Comparison of ENCODE assay signal across 17 cellular contexts in genomic region chrX:65726708-65727107, GRCh38. TPM values are rescaled to one million over a fixed set of nuclear protein-coding genes. Genes with fewer than 3 reads are reported as not detected.
DNase-seq lines count a peak whose midpoint lies in the region; ATAC-seq, FAIRE-seq and TF ChIP-seq lines count a peak whose summit lies in the region.
"Had no signal": no experiment of that assay in that cellular context is flagged by ENCODE, and none has a peak within 500 bp of the region (broad histone marks: within the 10 kb centered on the region; RNA-seq: fewer than 3 reads in every experiment).

No MANE protein-coding gene starts in this region.

- H3K27ac Mint-ChIP-seq in activated T-cell treated with anti-CD3 and anti-CD28 coated beads, Interleukin-2, amount 50 U/mL, for 24 hours = peak overlapping the region; percentile 13
- H3K27ac Mint-ChIP-seq in WTC11 (no peak overlapping the region), endothelial cell (ENCODE audit: unreplicated experiment) (peak overlapping the region; percentile 42)

- no peaks in the 10 kb centered on the region for H3K9me3 ChIP-seq in kidney (ENCODE audit: control insufficient read depth in 1 of 2, low read length in 2 of 2)
- H3K9me3 ChIP-seq: ovary, upper lobe of right lung had no signal

- DNase-seq in activated T-cell treated with anti-CD3 and anti-CD28 coated beads, Interleukin-2, amount 50 U/mL, for 24 hours = no peak
- no peak for DNase-seq in activated T-cell treated with anti-CD3 and anti-CD28 coated beads, Interleukin-2, amount 50 U/mL, for 1 hour
- no peak for DNase-seq in WTC11 (ENCODE audit: low spot score)
- no peak for DNase-seq in endothelial cell (ENCODE audit: low spot score)
- DNase-seq in sciatic nerve (ENCODE audit: low spot score) = no peak
- no peak for DNase-seq in NCI-H69 (lab: John Stamatoyannopoulos, UW)
- no peak for DNase-seq in kidney
- DNase-seq in SK-N-DZ (ENCODE audit: low spot score) = no peak
- DNase-seq: activated T-cell treated with anti-CD3 and anti-CD28 coated beads for 4 hours, Calu3, NCI-H1092 treated with DMSO at 0.1 percent for 48 hours, ovary, RPMI8226, upper lobe of right lung had no signal

- no peak for FAIRE-seq in kidney (lab: Jason Lieb, UNC)

- peak; percentile 93 for ATAC-seq in WTC11
- ATAC-seq in sciatic nerve = peak; percentile 42
- ATAC-seq: upper lobe of right lung had no signal

- CTCF ChIA-PET in WTC11 (lab: Charles Lee) = interaction anchor here (1.0 to 1.5 kb wide), 7 partner anchors 19 to 259 kb away, joined by 3 to 4 read pairs (median 4); no protein-coding TSS in a partner anchor

- H3K36me3 Mint-ChIP-seq in activated T-cell treated with anti-CD3 and anti-CD28 coated beads, Interleukin-2, amount 50 U/mL, for 24 hours (ENCODE audit: low read depth) = peaks cover 89% of the 10 kb centered on the region
- H3K36me3 Mint-ChIP-seq in WTC11 = peaks cover 32% of the 10 kb centered on the region
- peaks cover 40% of the 10 kb centered on the region for H3K36me3 Mint-ChIP-seq in endothelial cell (ENCODE audit: low read depth, unreplicated experiment)

- POLR2A ChIA-PET in WTC11 (lab: Charles Lee) = interaction anchor here (1.1 kb wide), 1 partner anchor 144 kb away, joined by 4 read pairs; no protein-coding TSS in a partner anchor

- H3K4me3 Mint-ChIP-seq in activated T-cell treated with anti-CD3 and anti-CD28 coated beads, Interleukin-2, amount 50 U/mL, for 24 hours = no peak overlapping the region
- no peak overlapping the region for H3K4me3 Mint-ChIP-seq in WTC11
- no peak overlapping the region for H3K4me3 Mint-ChIP-seq in endothelial cell (ENCODE audit: unreplicated experiment)

- intact Hi-C loops in sciatic nerve (cut with DNase I) (no loop called here), kidney (cut with DNase I) (no loop called here)

- H3K9me3 Mint-ChIP-seq in activated T-cell treated with anti-CD3 and anti-CD28 coated beads, Interleukin-2, amount 50 U/mL, for 24 hours = peaks cover 5% of the 10 kb centered on the region
- H3K9me3 Mint-ChIP-seq in WTC11 = peaks cover 5% of the 10 kb centered on the region; the same call in 1 of the 2 replicates
- H3K9me3 Mint-ChIP-seq in endothelial cell (ENCODE audit: unreplicated experiment) = no peaks in the 10 kb centered on the region

- H3K27ac ChIP-seq in kidney (ENCODE audit: low read depth in 2 of 2, low read length in 2 of 2) = no peak overlapping the region
- H3K27ac ChIP-seq: coronary artery, epithelial cell of prostate, ovary, skin epidermis, upper lobe of right lung had no signal

- H3K4me3 ChIP-seq in kidney (ENCODE audit: low read length in 2 of 2) = no peak overlapping the region
- H3K4me3 ChIP-seq: coronary artery, ovary, skin epidermis, upper lobe of right lung had no signal

- no peaks in the 10 kb centered on the region for H3K4me1 ChIP-seq in kidney (ENCODE audit: control insufficient read depth in 1 of 2, insufficient read depth in 1 of 2, low read depth in 1 of 2, low read length in 2 of 2)

- H3K4me1 Mint-ChIP-seq in activated T-cell treated with anti-CD3 and anti-CD28 coated beads, Interleukin-2, amount 50 U/mL, for 24 hours (ENCODE audit: low read depth) = peaks cover 85% of the 10 kb centered on the region
- H3K4me1 Mint-ChIP-seq in WTC11 (peaks cover 22% of the 10 kb centered on the region), endothelial cell (ENCODE audit: unreplicated experiment) (peaks cover 9% of the 10 kb centered on the region)

- H3K9ac ChIP-seq in kidney (ENCODE audit: low read length in 2 of 2) = no peak overlapping the region

- H3K36me3 ChIP-seq in kidney (ENCODE audit: control insufficient read depth in 1 of 2, insufficient read depth in 2 of 2, low read length in 2 of 2) = peaks cover 18 to 35% of the 10 kb centered on the region in 2 donors
- H3K36me3 ChIP-seq: ovary had no signal

- H3K27me3 Mint-ChIP-seq in activated T-cell treated with anti-CD3 and anti-CD28 coated beads, Interleukin-2, amount 50 U/mL, for 24 hours = peaks cover 15% of the 10 kb centered on the region
- H3K27me3 Mint-ChIP-seq in WTC11 (ENCODE audit: low read depth) (no peaks in the 10 kb centered on the region), endothelial cell (ENCODE audit: unreplicated experiment) (peaks cover 3% of the 10 kb centered on the region)

- TF ChIP-seq CTCF in WTC11 (IDR thresholded peaks at IDR 0.05) (no peak), endothelial cell (IDR thresholded peaks at IDR 0.05; ENCODE audit: unreplicated experiment) (no peak), kidney (IDR thresholded peaks at IDR 0.05; ENCODE audit: borderline replicate concordance, extremely low read depth, insufficient read depth) (no peak)

TF ChIP-seq in WTC11, 78 proteins besides CTCF, POLR2A, EP300 and RAD21 (continues in another document):
- TF ChIP-seq ERG (CRISPR knock-in tag; IDR thresholded peaks at IDR 0.05) = no peak
- no peak for TF ChIP-seq ELF4 (CRISPR knock-in tag; IDR thresholded peaks at IDR 0.05; ENCODE audit: low read depth)
- no peak for TF ChIP-seq E2F4 (CRISPR knock-in tag; IDR thresholded peaks at IDR 0.05; ENCODE audit: borderline replicate concordance, low read depth)
- TF ChIP-seq RORB (CRISPR knock-in tag; IDR thresholded peaks at IDR 0.05) = no peak
- TF ChIP-seq IRF2 (CRISPR knock-in tag; IDR thresholded peaks at IDR 0.05; ENCODE audit: borderline replicate concordance, low read depth) = no peak
- TF ChIP-seq AR (CRISPR knock-in tag; IDR thresholded peaks at IDR 0.05) = no peak
- TF ChIP-seq USF1 (CRISPR knock-in tag; IDR thresholded peaks at IDR 0.05) = no peak

RNA-seq across cellular contexts. Expression of gene MSN, which starts 59.3 kb away (rescaled TPM):
- total RNA-seq in WTC11 (2021) (91.2 to 130 TPM (median 129 TPM) in 3 replicates), endothelial cell (ENCODE audit: unreplicated experiment) (590 TPM), sciatic nerve (325 TPM), kidney (391 TPM)
- polyA plus RNA-seq in kidney (ENCODE audit: insufficient read depth, low read depth, low replicate concordance) = 124 TPM
- 0.22 and 0.32 TPM in 2 replicates for polyA plus RNA-seq in SK-N-DZ (2014; cell fraction: cytosol; rRNA removed)
- 0.17 TPM in 1 of 2 replicates, not detected in the other for polyA plus RNA-seq in SK-N-DZ (2014; cell fraction: nucleus; rRNA removed)
